ENCODE assay signal across 13 cellular contexts in the genomic region with DNA sequence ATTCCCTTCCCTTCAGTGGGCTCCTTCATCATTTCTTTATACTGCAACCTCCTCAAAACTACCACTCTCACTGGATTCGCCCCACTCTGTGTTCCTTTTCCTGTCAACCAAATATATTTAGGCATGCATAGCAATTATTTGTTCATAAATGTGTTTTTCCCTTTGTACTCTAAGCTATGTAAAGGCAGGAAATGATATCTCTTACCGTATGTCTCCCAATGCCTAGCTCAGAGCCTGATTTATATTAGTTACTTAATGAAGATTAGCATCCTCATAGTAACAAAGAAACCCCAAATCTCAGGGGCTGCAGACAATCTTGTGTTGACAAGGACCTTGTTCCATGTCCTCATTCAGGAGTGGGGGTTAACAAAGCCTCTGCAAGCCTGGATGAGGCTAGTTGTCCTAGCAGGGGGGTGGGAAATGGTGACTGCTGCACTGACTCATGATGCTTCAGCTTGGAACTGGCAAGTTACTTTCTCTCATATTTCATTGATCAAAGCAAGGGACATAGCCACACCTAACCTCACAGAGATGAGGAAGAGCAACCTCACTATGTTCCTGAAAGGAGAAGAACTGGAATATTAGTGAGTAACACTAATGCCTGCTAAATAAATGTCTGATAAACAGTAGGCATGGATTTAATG. TPM values are rescaled to one million over a fixed set of nuclear protein-coding genes. Genes with fewer than 3 reads are reported as not detected.
DNase-seq lines count a peak whose midpoint lies in the region; ATAC-seq and TF ChIP-seq lines count a peak whose summit lies in the region.
"Had no signal": no experiment of that assay in that cellular context is flagged by ENCODE, and none has a peak within 500 bp of the region (broad histone marks: within the 10 kb centered on the region; RNA-seq: fewer than 3 reads in every experiment).

No MANE protein-coding gene starts in this region.

- POLR2A ChIA-PET in HEK293 (lab: Yijun Ruan, JAX) = no interaction called here

- no peak for ATAC-seq in HG03469 (IDR thresholded peaks at IDR 0.05; ENCODE audit: unreplicated experiment)
- ATAC-seq: stimulated activated naive CD8-positive, alpha-beta T cell treated with anti-CD3 and anti-CD28 coated beads, Interleukin-15, amount 100 ng/mL, for 72 hours had no signal

- 98% methylated on average over 2 of the region's 2 CpGs; no CpG with 5 or more reads in 1 of the 2 experiments for WGBS in endodermal cell (ENCODE audit: insufficient coverage in 1 of 2, insufficient read length in 1 of 2), 2 experiments

- H3K9me3 ChIP-seq in HEK293 (ENCODE audit: control insufficient read depth, insufficient read depth, low read depth, low read length) (no peaks in the 10 kb centered on the region), subcutaneous abdominal adipose tissue (ENCODE audit: control insufficient read depth in 5 of 5, low read length in 5 of 5) (no peaks in the 10 kb centered on the region), endodermal cell (ENCODE audit: control insufficient read depth, low read length) (no peaks in the 10 kb centered on the region)
- H3K9me3 ChIP-seq: ovary had no signal

- H3K4me3 ChIP-seq in HEK293 (ENCODE audit: low read depth, low read length) (no peak overlapping the region), foreskin fibroblast (ENCODE audit: low read depth in 1 of 2, low read length in 2 of 2) (no peak overlapping the region), subcutaneous abdominal adipose tissue (ENCODE audit: low read depth in 1 of 5, low read length in 5 of 5) (no peak overlapping the region), endodermal cell (ENCODE audit: low read length) (no peak overlapping the region)
- H3K4me3 ChIP-seq: ovary had no signal

- H3K27me3 ChIP-seq in subcutaneous abdominal adipose tissue (ENCODE audit: control insufficient read depth in 5 of 5, insufficient read depth in 4 of 5, low read length in 5 of 5) = no peaks in the 10 kb centered on the region
- H3K27me3 ChIP-seq in endodermal cell (ENCODE audit: control insufficient read depth, insufficient read depth, low read length, poor library complexity, severe bottlenecking) = no peaks in the 10 kb centered on the region
- H3K27me3 ChIP-seq: ovary had no signal

- H3K9me3 Mint-ChIP-seq in endodermal cell = peaks cover 15% of the 10 kb centered on the region
- H3K9me3 Mint-ChIP-seq: stimulated activated naive CD8-positive, alpha-beta T cell treated with anti-CD3 and anti-CD28 coated beads, Interleukin-15, amount 100 ng/mL, for 72 hours had no signal

- CTCF ChIA-PET in HEK293 (lab: Yijun Ruan, JAX) = interaction anchor here (0.6 to 1.0 kb wide), 3 partner anchors 10 to 643 kb away, joined by 3 to 5 read pairs (median 4); no protein-coding TSS in a partner anchor

- TF ChIP-seq CTCF in HEK293 (tag by site-specific recombination; IDR thresholded peaks at IDR 0.05) (no peak), foreskin fibroblast (IDR thresholded peaks at IDR 0.05; ENCODE audit: low read depth, low read length) (no peak), endodermal cell (conservative IDR thresholded peaks at IDR 0.05) (no peak)

- no peak overlapping the region for H3K27ac ChIP-seq in HEK293 (ENCODE audit: extremely low read depth, low read depth, low read length)
- peak overlapping the region; percentile 16 for H3K27ac ChIP-seq in subcutaneous abdominal adipose tissue (ENCODE audit: low read depth, low read length)
- H3K27ac ChIP-seq in endodermal cell (ENCODE audit: low read depth, low read length) = no peak overlapping the region
- H3K27ac ChIP-seq: ovary had no signal

- no peak overlapping the region for H3K27ac Mint-ChIP-seq in endodermal cell
- H3K27ac Mint-ChIP-seq: stimulated activated naive CD8-positive, alpha-beta T cell treated with anti-CD3 and anti-CD28 coated beads, Interleukin-15, amount 100 ng/mL, for 72 hours had no signal

- no peaks in the 10 kb centered on the region for H3K27me3 Mint-ChIP-seq in endodermal cell (ENCODE audit: insufficient read depth)
- H3K27me3 Mint-ChIP-seq: stimulated activated naive CD8-positive, alpha-beta T cell treated with anti-CD3 and anti-CD28 coated beads, Interleukin-15, amount 100 ng/mL, for 72 hours had no signal

- peaks cover 58% of the 10 kb centered on the region for H3K4me1 Mint-ChIP-seq in endodermal cell
- H3K4me1 Mint-ChIP-seq: stimulated activated naive CD8-positive, alpha-beta T cell treated with anti-CD3 and anti-CD28 coated beads, Interleukin-15, amount 100 ng/mL, for 72 hours had no signal

- no peaks in the 10 kb centered on the region for H3K4me1 ChIP-seq in HEK293 (ENCODE audit: control insufficient read depth, insufficient read depth, low read length)
- peaks cover 0 to 26% (median 17%) of the 10 kb centered on the region in 5 donors for H3K4me1 ChIP-seq in subcutaneous abdominal adipose tissue (ENCODE audit: control insufficient read depth in 5 of 5, insufficient read depth in 5 of 5, low read length in 5 of 5)
- peaks cover 3% of the 10 kb centered on the region for H3K4me1 ChIP-seq in endodermal cell (ENCODE audit: control insufficient read depth, insufficient read depth, low read length)

- peak; percentile 58 for DNase-seq in SW480 (ENCODE audit: low spot score)
- peak; percentile 70 to 84 for DNase-seq in foreskin fibroblast
- DNase-seq in endodermal cell = no peak
- DNase-seq in activated CD4-positive, alpha-beta T cell treated with anti-CD3 and anti-CD28 coated beads, Interleukin-2, amount 50 U/mL, for 4 hours = no peak
- DNase-seq: activated effector memory CD4-positive, alpha-beta T cell treated with Interleukin-2 at 50 U/mL for 16 hours; foreskin melanocyte; NCI-H526 treated with DMSO at 0.1 percent for 48 hours; ovary; stimulated activated CD4-positive, alpha-beta T cell treated with anti-CD3 and anti-CD28 coated beads, Interleukin-4, amount 100 ng/mL, for 24 hours; stimulated activated naive CD8-positive, alpha-beta T cell treated with anti-CD3 and anti-CD28 coated beads, Interleukin-15, amount 100 ng/mL, for 72 hours had no signal

- no peak overlapping the region for H3K4me3 Mint-ChIP-seq in endodermal cell
- H3K4me3 Mint-ChIP-seq: stimulated activated naive CD8-positive, alpha-beta T cell treated with anti-CD3 and anti-CD28 coated beads, Interleukin-15, amount 100 ng/mL, for 72 hours had no signal

- H3K9ac ChIP-seq in subcutaneous abdominal adipose tissue (ENCODE audit: low read length in 5 of 5) = no peak overlapping the region
- H3K9ac ChIP-seq in endodermal cell (ENCODE audit: extremely low read depth, low read length, poor library complexity, severe bottlenecking) = no peak overlapping the region

- peaks cover 14% of the 10 kb centered on the region for H3K36me3 Mint-ChIP-seq in endodermal cell (ENCODE audit: low read depth)

- no peaks in the 10 kb centered on the region for H3K36me3 ChIP-seq in HEK293 (ENCODE audit: control insufficient read depth in 2 of 2, insufficient read depth in 1 of 2, low read length in 2 of 2)
- peaks cover 0 to 20% (median 5%) of the 10 kb centered on the region in 5 donors for H3K36me3 ChIP-seq in subcutaneous abdominal adipose tissue (ENCODE audit: control insufficient read depth in 5 of 5, insufficient read depth in 5 of 5, low read length in 5 of 5)
- peaks cover 5% of the 10 kb centered on the region for H3K36me3 ChIP-seq in endodermal cell (ENCODE audit: control insufficient read depth, insufficient read depth, low read length)
- H3K36me3 ChIP-seq: ovary had no signal

TF ChIP-seq in HEK293, 187 proteins besides CTCF, POLR2A, EP300 and RAD21 (continues in another document):
- TF ChIP-seq ZNF623 (tag by site-specific recombination; IDR thresholded peaks at IDR 0.05) (no peak), GLIS1 (tag by site-specific recombination; IDR thresholded peaks at IDR 0.05) (peak; percentile 63), REST (tag by site-specific recombination; IDR thresholded peaks at IDR 0.05) (no peak), ZNF785 (tag by site-specific recombination; IDR thresholded peaks at IDR 0.05) (no peak)

RNA-seq across cellular contexts. Expression of gene PHLDB2, which starts 15.2 kb away (rescaled TPM):
- 10 to 100 TPM; 59.5 to 67.4 TPM for total RNA-seq in endodermal cell
- polyA plus RNA-seq in endodermal cell (2013, experiment 1 of 2) = 41.6 TPM
- polyA plus RNA-seq in endodermal cell (2013, experiment 2 of 2) = 44.9 TPM

Comparison
In these comparisons a context has a peak if more than half of its experiments do, and no peak if none do; other contexts are left out.
1. DNase-seq: peak in SW480 (single experiment) and foreskin fibroblast (2 of 2); none in endodermal cell (single experiment) and activated CD4-positive, alpha-beta T cell treated with anti-CD3 and anti-CD28 coated beads, Interleukin-2, amount 50 U/mL, for 4 hours (0 of 2).